In genomic region chr1:63774617-63775417, GRCh38 we compare ENCODE assay signal across 8 cellular contexts. TPM values are rescaled to one million over a fixed set of nuclear protein-coding genes. Genes with fewer than 3 reads are reported as not detected.
DNase-seq lines count a peak whose midpoint lies in the region; ATAC-seq and FAIRE-seq lines count a peak whose summit lies in the region.

No MANE protein-coding gene starts in this region.

- peaks cover 11% of the 10 kb centered on the region for H3K4me1 Mint-ChIP-seq in activated naive CD8-positive, alpha-beta T cell treated with anti-CD3 and anti-CD28 coated beads, Interleukin-2, amount 50 U/mL, for 24 hours

- H3K36me3 Mint-ChIP-seq in activated naive CD8-positive, alpha-beta T cell treated with anti-CD3 and anti-CD28 coated beads, Interleukin-2, amount 50 U/mL, for 24 hours (ENCODE audit: low read depth), result no peaks in the 10 kb centered on the region

- H3K27ac ChIP-seq in HUES48 (ENCODE audit: low read depth, low read length) (peak overlapping the region; percentile 99), right cardiac atrium (ENCODE audit: low read length) (peak overlapping the region; percentile 74)

- ATAC-seq in activated naive CD8-positive, alpha-beta T cell treated with anti-CD3 and anti-CD28 coated beads, Interleukin-2, amount 50 U/mL, for 24 hours, result no peak
- ATAC-seq in right cardiac atrium (peak; percentile 10 to 29), GM18861 (IDR thresholded peaks at IDR 0.05; ENCODE audit: unreplicated experiment) (no peak)

- H3K9me3 ChIP-seq in HUES48 (ENCODE audit: control insufficient read depth, insufficient read depth, low read length) (no peaks in the 10 kb centered on the region), right cardiac atrium (ENCODE audit: control insufficient read depth, low read length) (no peaks in the 10 kb centered on the region)

- intact Hi-C loops in right cardiac atrium (cut with DNase I), result loop anchor here in 3 of 4 donors (5.0 to 10.0 kb wide), 4 partner anchors 80 to 362 kb away; no protein-coding TSS in a partner anchor
- intact Hi-C loops in posterior cingulate gyrus (cut with DNase I), result loop anchor here (5.0 to 10.0 kb wide), 3 partner anchors 80 to 360 kb away; no protein-coding TSS in a partner anchor

- peak; percentile 16 to 28 for DNase-seq in NCI-H446 (lab: John Stamatoyannopoulos, UW)
- DNase-seq in NCI-H446 treated with DMSO at 0.1 percent for 48 hours (lab: John Stamatoyannopoulos, UW), result no peak
- DNase-seq in activated naive CD8-positive, alpha-beta T cell treated with anti-CD3 and anti-CD28 coated beads, Interleukin-2, amount 50 U/mL, for 24 hours, result peak; percentile 5
- DNase-seq in right cardiac atrium, result peak; percentile 49 to 75 (median 71)
- DNase-seq in posterior cingulate gyrus, result peak; percentile 19 to 88 (median 37)
- DNase-seq in RCC 7860 (ENCODE audit: low spot score), result no peak

- H3K27me3 ChIP-seq in HUES48 (ENCODE audit: control insufficient read depth, insufficient read depth, low read length), result no peaks in the 10 kb centered on the region
- no peaks in the 10 kb centered on the region for H3K27me3 ChIP-seq in right cardiac atrium (ENCODE audit: control insufficient read depth, insufficient read depth)

- no peaks in the 10 kb centered on the region for H3K9me3 Mint-ChIP-seq in activated naive CD8-positive, alpha-beta T cell treated with anti-CD3 and anti-CD28 coated beads, Interleukin-2, amount 50 U/mL, for 24 hours

- H3K4me3 ChIP-seq in HUES48 (ENCODE audit: low read depth, low read length) (peak overlapping the region; percentile 87), right cardiac atrium (ENCODE audit: low read length) (peak overlapping the region; percentile 80)

- WGBS in right cardiac atrium, result under 1% methylated on average over 72 of the region's 72 CpGs

- H3K4me3 Mint-ChIP-seq in activated naive CD8-positive, alpha-beta T cell treated with anti-CD3 and anti-CD28 coated beads, Interleukin-2, amount 50 U/mL, for 24 hours, result peak overlapping the region; percentile 70

- H3K27ac Mint-ChIP-seq in activated naive CD8-positive, alpha-beta T cell treated with anti-CD3 and anti-CD28 coated beads, Interleukin-2, amount 50 U/mL, for 24 hours, result no peak overlapping the region

- peak overlapping the region; percentile 85 for H3K9ac ChIP-seq in HUES48 (ENCODE audit: low read depth, low read length)

- H3K36me3 ChIP-seq in HUES48 (ENCODE audit: control insufficient read depth, insufficient read depth, low read length), result no peaks in the 10 kb centered on the region

- FAIRE-seq in RCC 7860 (lab: Jason Lieb, UNC), result no peak

- H3K27me3 Mint-ChIP-seq in activated naive CD8-positive, alpha-beta T cell treated with anti-CD3 and anti-CD28 coated beads, Interleukin-2, amount 50 U/mL, for 24 hours, result peaks cover 54% of the 10 kb centered on the region

- H3K4me1 ChIP-seq in HUES48 (ENCODE audit: control insufficient read depth, insufficient read depth, low read length), result peaks cover 63% of the 10 kb centered on the region
- H3K4me1 ChIP-seq in right cardiac atrium (ENCODE audit: control insufficient read depth, insufficient read depth, low read length), result no peaks in the 10 kb centered on the region

RNA-seq across cellular contexts. Expression of gene ROR1, which starts 1.0 kb away (rescaled TPM):
- 10 to 100 TPM; 10.6 to 32.5 (median 13.5) TPM for total RNA-seq in right cardiac atrium
- polyA plus RNA-seq in right cardiac atrium, result 3.4 TPM

Comparison
In these comparisons a context has a peak if more than half of its experiments do, and no peak if none do; other contexts are left out.
1. DNase-seq: peak in NCI-H446 (2 of 2), activated naive CD8-positive, alpha-beta T cell treated with anti-CD3 and anti-CD28 coated beads, Interleukin-2, amount 50 U/mL, for 24 hours (single experiment), right cardiac atrium (3 of 3) and posterior cingulate gyrus (10 of 10); none in NCI-H446 treated with DMSO at 0.1 percent for 48 hours (single experiment) and RCC 7860 (single experiment).
2. ATAC-seq: peak in right cardiac atrium (2 of 2); none in activated naive CD8-positive, alpha-beta T cell treated with anti-CD3 and anti-CD28 coated beads, Interleukin-2, amount 50 U/mL, for 24 hours (single experiment) and GM18861 (single experiment).